Comparison of ENCODE assay signal across 9 cellular contexts in genomic region chr2:191565647-191566198, GRCh38.
A peak's percentile ranks its signal among the peaks of the same experiment; 100 is the strongest.
DNase-seq lines count a peak whose midpoint lies in the region; ATAC-seq and TF ChIP-seq lines count a peak whose summit lies in the region.
"Had no signal": no experiment of that assay in that cellular context is flagged by ENCODE, and none has a peak within 500 bp of the region (broad histone marks: within the 10 kb centered on the region; RNA-seq: fewer than 3 reads in every experiment).

No MANE protein-coding gene starts in this region.

- no peak for TF ChIP-seq CTCF in thyroid gland (IDR thresholded peaks at IDR 0.05)
- TF ChIP-seq CTCF in coronary artery (IDR thresholded peaks at IDR 0.05), result no peak

- H3K27ac ChIP-seq in thyroid gland, result no peak overlapping the region
- H3K27ac ChIP-seq in coronary artery, result no peak overlapping the region
- H3K27ac ChIP-seq: C4-2B had no signal

- H3K27me3 ChIP-seq in thyroid gland, result no peaks in the 10 kb centered on the region

- intact Hi-C loops in thyroid gland (cut with DNase I), result no loop called here

- TF ChIP-seq POLR2A in thyroid gland (IDR thresholded peaks at IDR 0.05), result no peak

- H3K4me1 ChIP-seq in thyroid gland, result no peaks in the 10 kb centered on the region

- no peaks in the 10 kb centered on the region for H3K9me3 ChIP-seq in thyroid gland

- H3K4me3 ChIP-seq in thyroid gland (replicated peaks in 1 of 3), result no peak overlapping the region
- no peak overlapping the region for H3K4me3 ChIP-seq in coronary artery

- H3K36me3 ChIP-seq in thyroid gland, result no peaks in the 10 kb centered on the region

- H3K36me3 Mint-ChIP-seq in activated naive CD8-positive, alpha-beta T cell treated with anti-CD3 and anti-CD28 coated beads, Interleukin-2, amount 50 U/mL, for 24 hours (ENCODE audit: low read depth), result no peaks in the 10 kb centered on the region

- DNase-seq in ELF-1 (ENCODE audit: low read depth, low spot score) (peak; percentile 34), T-helper 9 cell (no peak), kidney glomerular epithelial cell (lab: John Stamatoyannopoulos, UW) (no peak), thyroid gland (no peak), coronary artery (ENCODE audit: low spot score) (no peak)
- DNase-seq in activated naive CD8-positive, alpha-beta T cell treated with anti-CD3 and anti-CD28 coated beads, Interleukin-2, amount 50 U/mL, for 24 hours, result no peak

- H3K4me3 Mint-ChIP-seq in activated naive CD8-positive, alpha-beta T cell treated with anti-CD3 and anti-CD28 coated beads, Interleukin-2, amount 50 U/mL, for 24 hours, result no peak overlapping the region

- peaks cover 35% of the 10 kb centered on the region for H3K27me3 Mint-ChIP-seq in activated naive CD8-positive, alpha-beta T cell treated with anti-CD3 and anti-CD28 coated beads, Interleukin-2, amount 50 U/mL, for 24 hours

- peaks cover 14% of the 10 kb centered on the region for H3K4me1 Mint-ChIP-seq in activated naive CD8-positive, alpha-beta T cell treated with anti-CD3 and anti-CD28 coated beads, Interleukin-2, amount 50 U/mL, for 24 hours

- ATAC-seq in GM21515 (IDR thresholded peaks at IDR 0.05; ENCODE audit: unreplicated experiment), result peak; percentile 78
- peak; percentile 83 for ATAC-seq in HG03521 (IDR thresholded peaks at IDR 0.05; ENCODE audit: unreplicated experiment)
- peak; percentile 55 for ATAC-seq in activated naive CD8-positive, alpha-beta T cell treated with anti-CD3 and anti-CD28 coated beads, Interleukin-2, amount 50 U/mL, for 24 hours

- no peak overlapping the region for H3K27ac Mint-ChIP-seq in activated naive CD8-positive, alpha-beta T cell treated with anti-CD3 and anti-CD28 coated beads, Interleukin-2, amount 50 U/mL, for 24 hours

- WGBS in thyroid gland, 2 donors, result 75 to 83% methylated on average over 4 of the region's 4 CpGs

- H3K9me3 Mint-ChIP-seq in activated naive CD8-positive, alpha-beta T cell treated with anti-CD3 and anti-CD28 coated beads, Interleukin-2, amount 50 U/mL, for 24 hours, result no peaks in the 10 kb centered on the region
